ENCODE assay signal across 10 cellular contexts in the genomic region with DNA sequence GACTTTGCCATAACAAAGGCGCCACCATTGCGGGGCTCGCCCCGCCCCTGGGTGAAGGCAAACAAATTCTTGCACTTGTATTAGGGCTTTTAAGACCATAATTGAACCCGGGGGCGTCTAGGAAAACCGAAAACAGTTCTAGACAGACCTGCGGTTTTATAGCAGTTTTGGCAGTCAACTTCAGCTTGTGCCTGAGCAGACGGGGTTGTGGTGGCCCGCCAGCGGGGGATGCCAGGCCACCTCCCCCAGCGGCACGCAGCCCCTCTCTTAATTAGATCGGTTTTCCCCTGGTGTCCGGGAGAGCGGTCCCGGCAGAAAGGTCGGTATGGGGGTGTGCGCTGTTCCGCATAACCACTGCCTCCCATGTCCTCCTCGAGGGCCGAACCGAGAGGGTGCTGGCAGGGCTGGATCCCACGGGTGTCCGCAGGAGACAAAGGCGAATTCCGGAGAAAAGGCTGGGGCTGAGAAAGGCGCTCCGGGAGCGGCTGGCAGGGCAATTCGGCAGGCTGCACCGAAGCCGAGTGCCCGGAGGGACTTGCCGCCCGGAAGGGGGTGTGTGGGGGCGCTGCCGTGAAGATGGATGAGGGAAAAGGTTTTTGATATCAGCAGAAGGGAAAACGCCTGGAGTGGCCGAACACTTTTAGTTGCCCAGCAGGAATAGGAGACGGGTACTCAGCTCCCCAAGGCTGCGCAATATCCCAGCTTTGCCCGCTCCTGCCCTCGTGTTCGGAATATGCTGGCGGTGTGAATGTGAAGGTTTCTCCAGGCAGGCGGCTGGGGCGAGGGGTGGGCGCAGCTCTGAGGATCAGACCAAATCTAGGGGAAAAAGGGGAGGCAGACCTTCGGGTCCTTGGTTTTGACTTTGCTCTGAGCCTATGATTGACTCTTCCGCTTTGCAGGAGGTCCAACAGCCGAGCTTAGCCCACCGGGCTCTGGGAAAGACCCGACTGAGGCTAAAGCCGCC. TPM values are rescaled to one million over a fixed set of nuclear protein-coding genes. Genes with fewer than 3 reads are reported as not detected.
DNase-seq lines count a peak whose midpoint lies in the region; ATAC-seq, FAIRE-seq and TF ChIP-seq lines count a peak whose summit lies in the region.
"Had no signal": no experiment of that assay in that cellular context is flagged by ENCODE, and none has a peak within 500 bp of the region (broad histone marks: within the 10 kb centered on the region; RNA-seq: fewer than 3 reads in every experiment).

No MANE protein-coding gene starts in this region.

- in situ Hi-C loops in HepG2 (cut with HindIII; ENCODE audit: extremely low pct_ligation_motif_present, low pct_unique_long_range_greater_than_20kb) (no loop called here), GM13976 (cut with MboI; ENCODE audit: low sequenced_read_pairs, unreplicated experiment) (no loop called here)

- no peaks in the 10 kb centered on the region for H3K36me3 ChIP-seq in HepG2 (replicated peaks in 1 of 2; ENCODE audit: control insufficient read depth in 1 of 2, insufficient read depth in 2 of 2, low read length in 2 of 2)
- no peaks in the 10 kb centered on the region for H3K36me3 ChIP-seq in stomach

- H3K27me3 Mint-ChIP-seq in activated T-helper 1 cell treated with anti-CD3 and anti-CD28 coated beads, Interleukin-12 subunit alpha, Interleukin-12 subunit beta, Interleukin-2, Interleukin-4 antibody, amounts not matched to agents 30 ng/mL and 10 ng/mL and 1 ng/mL, durations not matched to agents 14 hours and 24 hours and 36 hours (ENCODE audit: insufficient read depth) = peaks cover 85% of the 10 kb centered on the region

- no peak for TF ChIP-seq CTCF in HepG2 (CRISPR knock-in tag; IDR thresholded peaks at IDR 0.05)
- TF ChIP-seq CTCF in stomach (IDR thresholded peaks at IDR 0.05) = no peak
- no peak for TF ChIP-seq CTCF in GM13976 (IDR thresholded peaks at IDR 0.05; ENCODE audit: borderline replicate concordance, control extremely low read depth, extremely low read depth, insufficient read depth, missing control alignments)

- WGBS in HepG2 (ENCODE audit: low lambda C conversion rate) = 31% methylated on average over 44 of the region's 55 CpGs
- WGBS in stomach, 5 donors = 5 to 9% (median 6%) methylated on average over 42 to 55 of the region's 55 CpGs

- intact Hi-C loops in activated T-helper 1 cell treated with anti-CD3 and anti-CD28 coated beads, Interleukin-12 subunit alpha, Interleukin-12 subunit beta, Interleukin-2, Interleukin-4 antibody, amounts not matched to agents 30 ng/mL and 10 ng/mL and 1 ng/mL, durations not matched to agents 14 hours and 24 hours and 36 hours (cut with micrococcal nuclease) = loop anchor here (5.0 kb wide), 1 partner anchor 54 kb away; a partner anchor contains a TSS
- intact Hi-C loops in HepG2 (cut with micrococcal nuclease; ENCODE audit: unreplicated experiment) (no loop called here), stomach (cut with DNase I; ENCODE audit: low total_unique reads) (no loop called here)

- H3K36me3 Mint-ChIP-seq in activated T-helper 1 cell treated with anti-CD3 and anti-CD28 coated beads, Interleukin-12 subunit alpha, Interleukin-12 subunit beta, Interleukin-2, Interleukin-4 antibody, amounts not matched to agents 30 ng/mL and 10 ng/mL and 1 ng/mL, durations not matched to agents 14 hours and 24 hours and 36 hours (ENCODE audit: low read depth) = no peaks in the 10 kb centered on the region

- ATAC-seq in HepG2 (no peak), HG03571 (IDR thresholded peaks at IDR 0.05; ENCODE audit: unreplicated experiment) (no peak)
- ATAC-seq: K562 had no signal

- no peak overlapping the region for H2AFZ ChIP-seq in HepG2 (ENCODE audit: low read length)

- peaks cover 6% of the 10 kb centered on the region; the same call in 1 of the 2 replicates for H4K20me1 ChIP-seq in HepG2 (ENCODE audit: insufficient read depth, low read length)

- no peak overlapping the region for H3K9ac ChIP-seq in HepG2 (ENCODE audit: insufficient read depth, low read depth, low read length)

- H3K9me3 ChIP-seq in HepG2 (ENCODE audit: low read length) = no peaks in the 10 kb centered on the region
- peaks cover 0 to 16% (median 0%) of the 10 kb centered on the region in 4 donors for H3K9me3 ChIP-seq in stomach

- no peaks in the 10 kb centered on the region for H3K4me1 Mint-ChIP-seq in activated T-helper 1 cell treated with anti-CD3 and anti-CD28 coated beads, Interleukin-12 subunit alpha, Interleukin-12 subunit beta, Interleukin-2, Interleukin-4 antibody, amounts not matched to agents 30 ng/mL and 10 ng/mL and 1 ng/mL, durations not matched to agents 14 hours and 24 hours and 36 hours (ENCODE audit: low read depth)

- no TSS peak for BruUV-seq in HepG2 (replicated peaks; lab: Mats Ljungman, UMichigan)

- H3K4me3 Mint-ChIP-seq in activated T-helper 1 cell treated with anti-CD3 and anti-CD28 coated beads, Interleukin-12 subunit alpha, Interleukin-12 subunit beta, Interleukin-2, Interleukin-4 antibody, amounts not matched to agents 30 ng/mL and 10 ng/mL and 1 ng/mL, durations not matched to agents 14 hours and 24 hours and 36 hours = peak overlapping the region; percentile 54

- POLR2A ChIA-PET in HepG2 (lab: Yijun Ruan, JAX) = no interaction called here

- peaks cover 33 to 95% of the 10 kb centered on the region in 2 experiments for H3K27me3 ChIP-seq in HepG2 (ENCODE audit: control insufficient read depth in 1 of 2, insufficient read depth in 2 of 2, low read length in 2 of 2)
- peaks cover 82 to 100% (median 100%) of the 10 kb centered on the region in 3 donors for H3K27me3 ChIP-seq in stomach

- H3K4me2 ChIP-seq in HepG2 (ENCODE audit: low read depth, low read length) = peak overlapping the region; percentile 32

- peak; percentile 29 for DNase-seq in activated CD4-positive, CD25-positive, alpha-beta regulatory T cell treated with anti-CD3 and anti-CD28 coated beads, Interleukin-2, amount 50 U/mL, for 72 hours
- no peak for DNase-seq in activated CD4-positive, CD25-positive, alpha-beta regulatory T cell (lab: John Stamatoyannopoulos, UW)
- DNase-seq in activated T-helper 1 cell treated with anti-CD3 and anti-CD28 coated beads, Interleukin-12 subunit alpha, Interleukin-12 subunit beta, Interleukin-2, Interleukin-4 antibody, amounts not matched to agents 30 ng/mL and 10 ng/mL and 1 ng/mL, durations not matched to agents 14 hours and 24 hours and 36 hours (ENCODE audit: low spot score) = no peak
- DNase-seq in HepG2 (ENCODE audit: low spot score) = no peak
- peak; percentile 20 for DNase-seq in stomach
- no peak for DNase-seq in superior temporal gyrus (ENCODE audit: extremely low spot score)
- DNase-seq in GM13976 (ENCODE audit: low spot score) = no peak

- H3K27ac Mint-ChIP-seq in activated T-helper 1 cell treated with anti-CD3 and anti-CD28 coated beads, Interleukin-12 subunit alpha, Interleukin-12 subunit beta, Interleukin-2, Interleukin-4 antibody, amounts not matched to agents 30 ng/mL and 10 ng/mL and 1 ng/mL, durations not matched to agents 14 hours and 24 hours and 36 hours = peak overlapping the region; percentile 40

- CTCF ChIA-PET in HepG2 (lab: Yijun Ruan, JAX; ENCODE audit: low intra/inter-chr PET ratio, low total read pairs) = no interaction called here

- TF ChIP-seq RAD21 in HepG2 (CRISPR knock-in tag; IDR thresholded peaks at IDR 0.05) = no peak

- H3K9me3 Mint-ChIP-seq in activated T-helper 1 cell treated with anti-CD3 and anti-CD28 coated beads, Interleukin-12 subunit alpha, Interleukin-12 subunit beta, Interleukin-2, Interleukin-4 antibody, amounts not matched to agents 30 ng/mL and 10 ng/mL and 1 ng/mL, durations not matched to agents 14 hours and 24 hours and 36 hours = no peaks in the 10 kb centered on the region

- H3K27ac ChIP-seq in HepG2 (ENCODE audit: extremely low read length, insufficient read depth, low read length) (no peak overlapping the region), stomach (no peak overlapping the region)

- peaks cover 34% of the 10 kb centered on the region for H3K4me1 ChIP-seq in HepG2 (ENCODE audit: insufficient read depth, low read length)
- peaks cover 47 to 68% (median 64%) of the 10 kb centered on the region in 4 donors for H3K4me1 ChIP-seq in stomach

- H3K79me2 ChIP-seq in HepG2 (ENCODE audit: insufficient read depth, low read length) = no peaks in the 10 kb centered on the region

- H3K4me3 ChIP-seq in HepG2 (replicated peaks in 1 of 3; ENCODE audit: insufficient read depth in 1 of 3, low read depth in 2 of 3, low read length in 3 of 3) = peak overlapping the region in 1 of 3 experiments; percentile 18; a peak in 2 of 6 replicates
- H3K4me3 ChIP-seq in stomach = peak overlapping the region in 2 of 4 donors; percentile 19 to 33
- H3K4me3 ChIP-seq: K562 had no signal

- TF ChIP-seq POLR2A in HepG2 (IDR thresholded peaks at IDR 0.05; ENCODE audit: insufficient read depth in 1 of 2, low read depth in 2 of 2, low read length in 2 of 2) (no peak), stomach (IDR thresholded peaks at IDR 0.05) (no peak)

- FAIRE-seq in HepG2 (lab: Jason Lieb, UNC) = no peak
- FAIRE-seq: K562 had no signal

- TF ChIP-seq EP300 in HepG2 (IDR thresholded peaks at IDR 0.05; ENCODE audit: low read depth in 2 of 2, low read length in 2 of 2) = no peak
- no peak for TF ChIP-seq EP300 in HepG2 (CRISPR knock-in tag; IDR thresholded peaks at IDR 0.05; ENCODE audit: borderline replicate concordance)
- TF ChIP-seq EP300 in stomach (IDR thresholded peaks at IDR 0.05) = no peak

RNA-seq across cellular contexts. Expression of a gene that starts 3.0 kb away (rescaled TPM):
- not detected in 2 replicates for total RNA-seq in activated T-helper 1 cell treated with anti-CD3 and anti-CD28 coated beads, Interleukin-12 subunit alpha, Interleukin-12 subunit beta, Interleukin-2, Interleukin-4 antibody, amounts not matched to agents 30 ng/mL and 10 ng/mL and 1 ng/mL, durations not matched to agents 14 hours and 24 hours and 36 hours
- total RNA-seq in HepG2 (2016; rRNA removed; fragmentation: Illumina TruSeq; extraction: Trizol) (not detected in 2 replicates), stomach (1 to 10 TPM in 1 of 5 donors, not detected in 4; 5.2 TPM)
- not detected in 2 replicates for total RNA-seq in HepG2 (2016; cell fraction: cytosol; rRNA removed; fragmentation: Illumina TruSeq; extraction: Trizol; ENCODE audit: low read depth)
- not detected in 2 replicates for total RNA-seq in HepG2 (2016; cell fraction: insoluble cytoplasmic fraction; rRNA removed; fragmentation: Illumina TruSeq; extraction: Trizol)
- not detected in 2 replicates for total RNA-seq in HepG2 (2016; cell fraction: membrane; rRNA removed; fragmentation: Illumina TruSeq; extraction: Trizol)
- total RNA-seq in HepG2 (2016; cell fraction: nucleus; rRNA removed; fragmentation: Illumina TruSeq; extraction: Trizol) = not detected in 2 replicates
- polyA plus RNA-seq in HepG2 (2011; rRNA removed) (0.04 TPM in 1 of 2 replicates, not detected in the other), stomach (not detected)
- not detected in 2 replicates for polyA plus RNA-seq in HepG2 (2011; cell fraction: cytosol; rRNA removed)
- polyA plus RNA-seq in HepG2 (2011; cell fraction: nucleus; rRNA removed) = not detected in 2 replicates
- polyA plus RNA-seq in HepG2 (2012) = not detected in 2 replicates
- not detected in 2 replicates for polyA plus RNA-seq in HepG2 (2016; cell fraction: cytosol; fragmentation: Illumina TruSeq; extraction: Trizol; ENCODE audit: low read depth)
- polyA plus RNA-seq in HepG2 (2016; cell fraction: insoluble cytoplasmic fraction; fragmentation: Illumina TruSeq; extraction: Trizol; ENCODE audit: low read depth) = not detected in 2 replicates
- polyA plus RNA-seq in HepG2 (2016; cell fraction: membrane; fragmentation: Illumina TruSeq; extraction: Trizol; ENCODE audit: low read depth) = not detected in 2 replicates
- polyA plus RNA-seq in HepG2 (2016; cell fraction: nucleus; fragmentation: Illumina TruSeq; extraction: Trizol; ENCODE audit: insufficient read depth, low read depth) = not detected in 2 replicates
- polyA minus RNA-seq in HepG2 (2011; rRNA and poly(A)+ RNA removed; ENCODE audit: low replicate concordance) = 2.9 TPM in 1 of 2 replicates, not detected in the other
- polyA minus RNA-seq in HepG2 (2011; cell fraction: cytosol; rRNA and poly(A)+ RNA removed) = not detected in 2 replicates
- not detected in 2 replicates for polyA minus RNA-seq in HepG2 (2011; cell fraction: nucleus; rRNA and poly(A)+ RNA removed)
- total RNA-seq: A673, K562 had no signal
- polyA plus RNA-seq: K562 had no signal

RNA-seq across cellular contexts. Expression of a gene that starts 11.9 kb away (rescaled TPM):
- not detected in 2 replicates for total RNA-seq in activated T-helper 1 cell treated with anti-CD3 and anti-CD28 coated beads, Interleukin-12 subunit alpha, Interleukin-12 subunit beta, Interleukin-2, Interleukin-4 antibody, amounts not matched to agents 30 ng/mL and 10 ng/mL and 1 ng/mL, durations not matched to agents 14 hours and 24 hours and 36 hours
- total RNA-seq in HepG2 (2016; rRNA removed; fragmentation: Illumina TruSeq; extraction: Trizol) (0.04 TPM in 2 replicates), stomach (10 to 100 TPM in 1 of 5 donors, not detected in 4; 29.0 TPM)
- not detected in 2 replicates for total RNA-seq in HepG2 (2016; cell fraction: cytosol; rRNA removed; fragmentation: Illumina TruSeq; extraction: Trizol; ENCODE audit: low read depth)
- total RNA-seq in HepG2 (2016; cell fraction: insoluble cytoplasmic fraction; rRNA removed; fragmentation: Illumina TruSeq; extraction: Trizol) = 0.02 TPM in 1 of 2 replicates, not detected in the other
- 0.03 TPM in 1 of 2 replicates, not detected in the other for total RNA-seq in HepG2 (2016; cell fraction: membrane; rRNA removed; fragmentation: Illumina TruSeq; extraction: Trizol)
- not detected in 2 replicates for total RNA-seq in HepG2 (2016; cell fraction: nucleus; rRNA removed; fragmentation: Illumina TruSeq; extraction: Trizol)
- polyA plus RNA-seq in HepG2 (2011; rRNA removed) (0.01 TPM in 1 of 2 replicates, not detected in the other), stomach (not detected)
- not detected in 2 replicates for polyA plus RNA-seq in HepG2 (2011; cell fraction: cytosol; rRNA removed)
- polyA plus RNA-seq in HepG2 (2011; cell fraction: nucleus; rRNA removed) = not detected in 2 replicates
- not detected in 2 replicates for polyA plus RNA-seq in HepG2 (2012)
- not detected in 2 replicates for polyA plus RNA-seq in HepG2 (2016; cell fraction: cytosol; fragmentation: Illumina TruSeq; extraction: Trizol; ENCODE audit: low read depth)
- not detected in 2 replicates for polyA plus RNA-seq in HepG2 (2016; cell fraction: insoluble cytoplasmic fraction; fragmentation: Illumina TruSeq; extraction: Trizol; ENCODE audit: low read depth)
- polyA plus RNA-seq in HepG2 (2016; cell fraction: membrane; fragmentation: Illumina TruSeq; extraction: Trizol; ENCODE audit: low read depth) = not detected in 2 replicates
- polyA plus RNA-seq in HepG2 (2016; cell fraction: nucleus; fragmentation: Illumina TruSeq; extraction: Trizol; ENCODE audit: insufficient read depth, low read depth) = 0.11 TPM in 1 of 2 replicates, not detected in the other
- 0.26 TPM in 1 of 2 replicates, not detected in the other for polyA minus RNA-seq in HepG2 (2011; rRNA and poly(A)+ RNA removed; ENCODE audit: low replicate concordance)
- not detected in 2 replicates for polyA minus RNA-seq in HepG2 (2011; cell fraction: cytosol; rRNA and poly(A)+ RNA removed)
- polyA minus RNA-seq in HepG2 (2011; cell fraction: nucleus; rRNA and poly(A)+ RNA removed) = 0.26 TPM in 1 of 2 replicates, not detected in the other
- total RNA-seq: A673, K562 had no signal
- polyA plus RNA-seq: K562 had no signal

RNA-seq across cellular contexts. Expression of a gene that starts 13.9 kb away (rescaled TPM):
- not detected in 2 replicates for total RNA-seq in activated T-helper 1 cell treated with anti-CD3 and anti-CD28 coated beads, Interleukin-12 subunit alpha, Interleukin-12 subunit beta, Interleukin-2, Interleukin-4 antibody, amounts not matched to agents 30 ng/mL and 10 ng/mL and 1 ng/mL, durations not matched to agents 14 hours and 24 hours and 36 hours
- total RNA-seq in HepG2 (2016; rRNA removed; fragmentation: Illumina TruSeq; extraction: Trizol) (not detected in 2 replicates), stomach (100 to 1,000 TPM in 1 of 5 donors, under 1 TPM in 1, not detected in 3; 0.92 to 337 TPM)
- not detected in 2 replicates for total RNA-seq in HepG2 (2016; cell fraction: cytosol; rRNA removed; fragmentation: Illumina TruSeq; extraction: Trizol; ENCODE audit: low read depth)
- not detected in 2 replicates for total RNA-seq in HepG2 (2016; cell fraction: insoluble cytoplasmic fraction; rRNA removed; fragmentation: Illumina TruSeq; extraction: Trizol)
- total RNA-seq in HepG2 (2016; cell fraction: membrane; rRNA removed; fragmentation: Illumina TruSeq; extraction: Trizol) = not detected in 2 replicates
- not detected in 2 replicates for total RNA-seq in HepG2 (2016; cell fraction: nucleus; rRNA removed; fragmentation: Illumina TruSeq; extraction: Trizol)
- polyA plus RNA-seq in HepG2 (2011; rRNA removed) (0.03 TPM in 1 of 2 replicates, not detected in the other), stomach (under 1 TPM in 1 of 3 donors, not detected in 2; 0.18 TPM)
- polyA plus RNA-seq in HepG2 (2011; cell fraction: cytosol; rRNA removed) = not detected in 2 replicates
- not detected in 2 replicates for polyA plus RNA-seq in HepG2 (2011; cell fraction: nucleus; rRNA removed)
- polyA plus RNA-seq in HepG2 (2012) = not detected in 2 replicates
- not detected in 2 replicates for polyA plus RNA-seq in HepG2 (2016; cell fraction: cytosol; fragmentation: Illumina TruSeq; extraction: Trizol; ENCODE audit: low read depth)
- not detected in 2 replicates for polyA plus RNA-seq in HepG2 (2016; cell fraction: insoluble cytoplasmic fraction; fragmentation: Illumina TruSeq; extraction: Trizol; ENCODE audit: low read depth)
- 0.12 TPM in 1 of 2 replicates, not detected in the other for polyA plus RNA-seq in HepG2 (2016; cell fraction: membrane; fragmentation: Illumina TruSeq; extraction: Trizol; ENCODE audit: low read depth)
- polyA plus RNA-seq in HepG2 (2016; cell fraction: nucleus; fragmentation: Illumina TruSeq; extraction: Trizol; ENCODE audit: insufficient read depth, low read depth) = not detected in 2 replicates
- polyA minus RNA-seq in HepG2 (2011; rRNA and poly(A)+ RNA removed; ENCODE audit: low replicate concordance) = 11.6 TPM in 1 of 2 replicates, not detected in the other
- polyA minus RNA-seq in HepG2 (2011; cell fraction: cytosol; rRNA and poly(A)+ RNA removed) = not detected in 2 replicates
- not detected in 2 replicates for polyA minus RNA-seq in HepG2 (2011; cell fraction: nucleus; rRNA and poly(A)+ RNA removed)
- total RNA-seq: A673, K562 had no signal
- polyA plus RNA-seq: K562 had no signal

RNA-seq across cellular contexts. Expression of a gene that starts 22.6 kb away (rescaled TPM):
- total RNA-seq in activated T-helper 1 cell treated with anti-CD3 and anti-CD28 coated beads, Interleukin-12 subunit alpha, Interleukin-12 subunit beta, Interleukin-2, Interleukin-4 antibody, amounts not matched to agents 30 ng/mL and 10 ng/mL and 1 ng/mL, durations not matched to agents 14 hours and 24 hours and 36 hours = not detected in 2 replicates
- total RNA-seq in HepG2 (2016; rRNA removed; fragmentation: Illumina TruSeq; extraction: Trizol) = not detected in 2 replicates
- total RNA-seq in HepG2 (2016; cell fraction: cytosol; rRNA removed; fragmentation: Illumina TruSeq; extraction: Trizol; ENCODE audit: low read depth) = not detected in 2 replicates
- total RNA-seq in HepG2 (2016; cell fraction: insoluble cytoplasmic fraction; rRNA removed; fragmentation: Illumina TruSeq; extraction: Trizol) = not detected in 2 replicates
- not detected in 2 replicates for total RNA-seq in HepG2 (2016; cell fraction: membrane; rRNA removed; fragmentation: Illumina TruSeq; extraction: Trizol)
- total RNA-seq in HepG2 (2016; cell fraction: nucleus; rRNA removed; fragmentation: Illumina TruSeq; extraction: Trizol) = not detected in 2 replicates
- not detected in 2 replicates for polyA plus RNA-seq in HepG2 (2011; rRNA removed)
- polyA plus RNA-seq in HepG2 (2011; cell fraction: cytosol; rRNA removed) = not detected in 2 replicates
- polyA plus RNA-seq in HepG2 (2011; cell fraction: nucleus; rRNA removed) = not detected in 2 replicates
- not detected in 2 replicates for polyA plus RNA-seq in HepG2 (2012)
- not detected in 2 replicates for polyA plus RNA-seq in HepG2 (2016; cell fraction: cytosol; fragmentation: Illumina TruSeq; extraction: Trizol; ENCODE audit: low read depth)
- not detected in 2 replicates for polyA plus RNA-seq in HepG2 (2016; cell fraction: insoluble cytoplasmic fraction; fragmentation: Illumina TruSeq; extraction: Trizol; ENCODE audit: low read depth)
- not detected in 2 replicates for polyA plus RNA-seq in HepG2 (2016; cell fraction: membrane; fragmentation: Illumina TruSeq; extraction: Trizol; ENCODE audit: low read depth)
- not detected in 2 replicates for polyA plus RNA-seq in HepG2 (2016; cell fraction: nucleus; fragmentation: Illumina TruSeq; extraction: Trizol; ENCODE audit: insufficient read depth, low read depth)
- 0.51 TPM in 1 of 2 replicates, not detected in the other for polyA minus RNA-seq in HepG2 (2011; rRNA and poly(A)+ RNA removed; ENCODE audit: low replicate concordance)
- not detected in 2 replicates for polyA minus RNA-seq in HepG2 (2011; cell fraction: cytosol; rRNA and poly(A)+ RNA removed)
- not detected in 2 replicates for polyA minus RNA-seq in HepG2 (2011; cell fraction: nucleus; rRNA and poly(A)+ RNA removed)
- total RNA-seq in stomach = 10 to 100 TPM in 1 of 5 donors, not detected in 4; 68.1 TPM
- under 1 TPM in 1 of 3 donors, not detected in 2; 0.25 TPM for polyA plus RNA-seq in stomach
- total RNA-seq: A673, K562 had no signal
- polyA plus RNA-seq: K562 had no signal

RNA-seq across cellular contexts. Expression of a gene that starts 31.5 kb away (rescaled TPM):
- not detected in 2 replicates for total RNA-seq in activated T-helper 1 cell treated with anti-CD3 and anti-CD28 coated beads, Interleukin-12 subunit alpha, Interleukin-12 subunit beta, Interleukin-2, Interleukin-4 antibody, amounts not matched to agents 30 ng/mL and 10 ng/mL and 1 ng/mL, durations not matched to agents 14 hours and 24 hours and 36 hours
- total RNA-seq in HepG2 (2016; rRNA removed; fragmentation: Illumina TruSeq; extraction: Trizol) (not detected in 2 replicates), stomach (10 to 100 TPM in 1 of 5 donors, 1 to 10 TPM in 3, not detected in 1; 1.1 to 34.8 (median 3.3) TPM)
- not detected in 2 replicates for total RNA-seq in HepG2 (2016; cell fraction: cytosol; rRNA removed; fragmentation: Illumina TruSeq; extraction: Trizol; ENCODE audit: low read depth)
- not detected in 2 replicates for total RNA-seq in HepG2 (2016; cell fraction: insoluble cytoplasmic fraction; rRNA removed; fragmentation: Illumina TruSeq; extraction: Trizol)
- total RNA-seq in HepG2 (2016; cell fraction: membrane; rRNA removed; fragmentation: Illumina TruSeq; extraction: Trizol) = 0.07 and 0.15 TPM in 2 replicates
- total RNA-seq in HepG2 (2016; cell fraction: nucleus; rRNA removed; fragmentation: Illumina TruSeq; extraction: Trizol) = not detected in 2 replicates
- polyA plus RNA-seq in HepG2 (2011; rRNA removed) (0.05 and 0.10 TPM in 2 replicates), stomach (1 to 10 TPM in 1 of 3 donors, under 1 TPM in 2; 0.98 to 7.9 (median 1.00) TPM)
- 0.07 and 0.13 TPM in 2 replicates for polyA plus RNA-seq in HepG2 (2011; cell fraction: cytosol; rRNA removed)
- 0.08 TPM in 1 of 2 replicates, not detected in the other for polyA plus RNA-seq in HepG2 (2011; cell fraction: nucleus; rRNA removed)
- polyA plus RNA-seq in HepG2 (2012) = 0.32 TPM in 1 of 2 replicates, not detected in the other
- polyA plus RNA-seq in HepG2 (2016; cell fraction: cytosol; fragmentation: Illumina TruSeq; extraction: Trizol; ENCODE audit: low read depth) = 0.10 TPM in 1 of 2 replicates, not detected in the other
- polyA plus RNA-seq in HepG2 (2016; cell fraction: insoluble cytoplasmic fraction; fragmentation: Illumina TruSeq; extraction: Trizol; ENCODE audit: low read depth) = 0.22 and 0.31 TPM in 2 replicates
- polyA plus RNA-seq in HepG2 (2016; cell fraction: membrane; fragmentation: Illumina TruSeq; extraction: Trizol; ENCODE audit: low read depth) = 0.26 and 0.30 TPM in 2 replicates
- polyA plus RNA-seq in HepG2 (2016; cell fraction: nucleus; fragmentation: Illumina TruSeq; extraction: Trizol; ENCODE audit: insufficient read depth, low read depth) = not detected in 2 replicates
- 0.08 and 3.8 TPM in 2 replicates for polyA minus RNA-seq in HepG2 (2011; rRNA and poly(A)+ RNA removed; ENCODE audit: low replicate concordance)
- polyA minus RNA-seq in HepG2 (2011; cell fraction: cytosol; rRNA and poly(A)+ RNA removed) = 0.30 and 1.1 TPM in 2 replicates
- not detected in 2 replicates for polyA minus RNA-seq in HepG2 (2011; cell fraction: nucleus; rRNA and poly(A)+ RNA removed)
- total RNA-seq: K562 had no signal
- polyA plus RNA-seq: K562 had no signal

Comparison
In these comparisons a context has a peak if more than half of its experiments do, and no peak if none do; other contexts are left out.
1. DNase-seq: peak in activated CD4-positive, CD25-positive, alpha-beta regulatory T cell treated with anti-CD3 and anti-CD28 coated beads, Interleukin-2, amount 50 U/mL, for 72 hours (single experiment) and stomach (single experiment); none in activated CD4-positive, CD25-positive, alpha-beta regulatory T cell (0 of 4), activated T-helper 1 cell treated with anti-CD3 and anti-CD28 coated beads, Interleukin-12 subunit alpha, Interleukin-12 subunit beta, Interleukin-2, Interleukin-4 antibody, amounts not matched to agents 30 ng/mL and 10 ng/mL and 1 ng/mL, durations not matched to agents 14 hours and 24 hours and 36 hours (single experiment), HepG2 (single experiment), superior temporal gyrus (single experiment) and GM13976 (single experiment).